1 cellular context compared by ENCODE assay signal in the genomic region with DNA sequence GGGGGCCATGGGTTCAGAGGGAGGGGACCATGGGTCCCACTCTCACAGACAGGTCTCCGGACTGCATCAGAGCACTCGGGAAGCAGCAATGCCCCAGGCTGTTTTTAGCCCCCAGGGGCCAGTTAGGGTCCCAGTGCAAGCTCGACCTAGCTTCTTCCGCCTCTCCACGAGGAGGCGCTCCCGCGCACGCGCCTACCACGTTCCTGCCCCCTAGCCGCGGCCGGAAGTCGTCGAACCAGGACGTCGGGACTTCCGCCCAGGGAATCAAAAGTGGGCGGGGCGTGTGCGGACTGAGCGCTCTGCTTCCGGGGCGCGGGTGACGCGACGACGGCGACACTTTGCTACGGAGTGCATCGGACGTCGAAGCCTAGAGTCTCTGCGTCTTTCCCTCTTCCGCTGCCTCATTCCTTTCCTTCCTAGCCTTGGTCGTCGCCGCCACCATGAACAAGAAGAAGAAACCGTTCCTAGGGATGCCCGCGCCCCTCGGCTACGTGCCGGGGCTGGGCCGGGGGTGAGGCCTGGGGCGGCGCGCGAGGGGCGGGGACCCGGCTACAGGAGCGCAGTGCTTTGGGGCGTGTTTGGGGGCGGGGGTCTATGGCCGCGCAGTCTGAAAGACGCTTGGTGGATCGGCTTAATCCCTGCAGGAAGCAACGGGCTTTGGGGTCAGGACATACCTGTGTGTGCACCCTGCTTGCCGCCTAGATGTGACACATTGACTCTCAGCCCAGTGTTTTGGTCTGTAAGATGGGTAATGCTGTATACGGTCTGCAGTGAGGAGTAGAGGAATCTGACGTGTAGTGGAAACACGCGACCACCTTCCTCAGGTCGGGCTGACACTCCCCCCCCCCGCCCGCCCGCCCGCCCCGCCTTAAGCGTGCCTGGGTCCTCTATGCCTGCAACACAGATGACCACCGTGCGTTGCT.
TF ChIP-seq lines count a peak whose summit lies in the region.

A gene with protein sequence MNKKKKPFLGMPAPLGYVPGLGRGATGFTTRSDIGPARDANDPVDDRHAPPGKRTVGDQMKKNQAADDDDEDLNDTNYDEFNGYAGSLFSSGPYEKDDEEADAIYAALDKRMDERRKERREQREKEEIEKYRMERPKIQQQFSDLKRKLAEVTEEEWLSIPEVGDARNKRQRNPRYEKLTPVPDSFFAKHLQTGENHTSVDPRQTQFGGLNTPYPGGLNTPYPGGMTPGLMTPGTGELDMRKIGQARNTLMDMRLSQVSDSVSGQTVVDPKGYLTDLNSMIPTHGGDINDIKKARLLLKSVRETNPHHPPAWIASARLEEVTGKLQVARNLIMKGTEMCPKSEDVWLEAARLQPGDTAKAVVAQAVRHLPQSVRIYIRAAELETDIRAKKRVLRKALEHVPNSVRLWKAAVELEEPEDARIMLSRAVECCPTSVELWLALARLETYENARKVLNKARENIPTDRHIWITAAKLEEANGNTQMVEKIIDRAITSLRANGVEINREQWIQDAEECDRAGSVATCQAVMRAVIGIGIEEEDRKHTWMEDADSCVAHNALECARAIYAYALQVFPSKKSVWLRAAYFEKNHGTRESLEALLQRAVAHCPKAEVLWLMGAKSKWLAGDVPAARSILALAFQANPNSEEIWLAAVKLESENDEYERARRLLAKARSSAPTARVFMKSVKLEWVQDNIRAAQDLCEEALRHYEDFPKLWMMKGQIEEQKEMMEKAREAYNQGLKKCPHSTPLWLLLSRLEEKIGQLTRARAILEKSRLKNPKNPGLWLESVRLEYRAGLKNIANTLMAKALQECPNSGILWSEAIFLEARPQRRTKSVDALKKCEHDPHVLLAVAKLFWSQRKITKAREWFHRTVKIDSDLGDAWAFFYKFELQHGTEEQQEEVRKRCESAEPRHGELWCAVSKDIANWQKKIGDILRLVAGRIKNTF (plus strand): TSS at position 327 of the 923 bp plus-strand sequence. CDS start 114 bp downstream, at position 441.

TF ChIP-seq in K562, 482 proteins besides CTCF, POLR2A, EP300 and RAD21 (continued from another document and continues in another):
- TF ChIP-seq, protein P1, sequence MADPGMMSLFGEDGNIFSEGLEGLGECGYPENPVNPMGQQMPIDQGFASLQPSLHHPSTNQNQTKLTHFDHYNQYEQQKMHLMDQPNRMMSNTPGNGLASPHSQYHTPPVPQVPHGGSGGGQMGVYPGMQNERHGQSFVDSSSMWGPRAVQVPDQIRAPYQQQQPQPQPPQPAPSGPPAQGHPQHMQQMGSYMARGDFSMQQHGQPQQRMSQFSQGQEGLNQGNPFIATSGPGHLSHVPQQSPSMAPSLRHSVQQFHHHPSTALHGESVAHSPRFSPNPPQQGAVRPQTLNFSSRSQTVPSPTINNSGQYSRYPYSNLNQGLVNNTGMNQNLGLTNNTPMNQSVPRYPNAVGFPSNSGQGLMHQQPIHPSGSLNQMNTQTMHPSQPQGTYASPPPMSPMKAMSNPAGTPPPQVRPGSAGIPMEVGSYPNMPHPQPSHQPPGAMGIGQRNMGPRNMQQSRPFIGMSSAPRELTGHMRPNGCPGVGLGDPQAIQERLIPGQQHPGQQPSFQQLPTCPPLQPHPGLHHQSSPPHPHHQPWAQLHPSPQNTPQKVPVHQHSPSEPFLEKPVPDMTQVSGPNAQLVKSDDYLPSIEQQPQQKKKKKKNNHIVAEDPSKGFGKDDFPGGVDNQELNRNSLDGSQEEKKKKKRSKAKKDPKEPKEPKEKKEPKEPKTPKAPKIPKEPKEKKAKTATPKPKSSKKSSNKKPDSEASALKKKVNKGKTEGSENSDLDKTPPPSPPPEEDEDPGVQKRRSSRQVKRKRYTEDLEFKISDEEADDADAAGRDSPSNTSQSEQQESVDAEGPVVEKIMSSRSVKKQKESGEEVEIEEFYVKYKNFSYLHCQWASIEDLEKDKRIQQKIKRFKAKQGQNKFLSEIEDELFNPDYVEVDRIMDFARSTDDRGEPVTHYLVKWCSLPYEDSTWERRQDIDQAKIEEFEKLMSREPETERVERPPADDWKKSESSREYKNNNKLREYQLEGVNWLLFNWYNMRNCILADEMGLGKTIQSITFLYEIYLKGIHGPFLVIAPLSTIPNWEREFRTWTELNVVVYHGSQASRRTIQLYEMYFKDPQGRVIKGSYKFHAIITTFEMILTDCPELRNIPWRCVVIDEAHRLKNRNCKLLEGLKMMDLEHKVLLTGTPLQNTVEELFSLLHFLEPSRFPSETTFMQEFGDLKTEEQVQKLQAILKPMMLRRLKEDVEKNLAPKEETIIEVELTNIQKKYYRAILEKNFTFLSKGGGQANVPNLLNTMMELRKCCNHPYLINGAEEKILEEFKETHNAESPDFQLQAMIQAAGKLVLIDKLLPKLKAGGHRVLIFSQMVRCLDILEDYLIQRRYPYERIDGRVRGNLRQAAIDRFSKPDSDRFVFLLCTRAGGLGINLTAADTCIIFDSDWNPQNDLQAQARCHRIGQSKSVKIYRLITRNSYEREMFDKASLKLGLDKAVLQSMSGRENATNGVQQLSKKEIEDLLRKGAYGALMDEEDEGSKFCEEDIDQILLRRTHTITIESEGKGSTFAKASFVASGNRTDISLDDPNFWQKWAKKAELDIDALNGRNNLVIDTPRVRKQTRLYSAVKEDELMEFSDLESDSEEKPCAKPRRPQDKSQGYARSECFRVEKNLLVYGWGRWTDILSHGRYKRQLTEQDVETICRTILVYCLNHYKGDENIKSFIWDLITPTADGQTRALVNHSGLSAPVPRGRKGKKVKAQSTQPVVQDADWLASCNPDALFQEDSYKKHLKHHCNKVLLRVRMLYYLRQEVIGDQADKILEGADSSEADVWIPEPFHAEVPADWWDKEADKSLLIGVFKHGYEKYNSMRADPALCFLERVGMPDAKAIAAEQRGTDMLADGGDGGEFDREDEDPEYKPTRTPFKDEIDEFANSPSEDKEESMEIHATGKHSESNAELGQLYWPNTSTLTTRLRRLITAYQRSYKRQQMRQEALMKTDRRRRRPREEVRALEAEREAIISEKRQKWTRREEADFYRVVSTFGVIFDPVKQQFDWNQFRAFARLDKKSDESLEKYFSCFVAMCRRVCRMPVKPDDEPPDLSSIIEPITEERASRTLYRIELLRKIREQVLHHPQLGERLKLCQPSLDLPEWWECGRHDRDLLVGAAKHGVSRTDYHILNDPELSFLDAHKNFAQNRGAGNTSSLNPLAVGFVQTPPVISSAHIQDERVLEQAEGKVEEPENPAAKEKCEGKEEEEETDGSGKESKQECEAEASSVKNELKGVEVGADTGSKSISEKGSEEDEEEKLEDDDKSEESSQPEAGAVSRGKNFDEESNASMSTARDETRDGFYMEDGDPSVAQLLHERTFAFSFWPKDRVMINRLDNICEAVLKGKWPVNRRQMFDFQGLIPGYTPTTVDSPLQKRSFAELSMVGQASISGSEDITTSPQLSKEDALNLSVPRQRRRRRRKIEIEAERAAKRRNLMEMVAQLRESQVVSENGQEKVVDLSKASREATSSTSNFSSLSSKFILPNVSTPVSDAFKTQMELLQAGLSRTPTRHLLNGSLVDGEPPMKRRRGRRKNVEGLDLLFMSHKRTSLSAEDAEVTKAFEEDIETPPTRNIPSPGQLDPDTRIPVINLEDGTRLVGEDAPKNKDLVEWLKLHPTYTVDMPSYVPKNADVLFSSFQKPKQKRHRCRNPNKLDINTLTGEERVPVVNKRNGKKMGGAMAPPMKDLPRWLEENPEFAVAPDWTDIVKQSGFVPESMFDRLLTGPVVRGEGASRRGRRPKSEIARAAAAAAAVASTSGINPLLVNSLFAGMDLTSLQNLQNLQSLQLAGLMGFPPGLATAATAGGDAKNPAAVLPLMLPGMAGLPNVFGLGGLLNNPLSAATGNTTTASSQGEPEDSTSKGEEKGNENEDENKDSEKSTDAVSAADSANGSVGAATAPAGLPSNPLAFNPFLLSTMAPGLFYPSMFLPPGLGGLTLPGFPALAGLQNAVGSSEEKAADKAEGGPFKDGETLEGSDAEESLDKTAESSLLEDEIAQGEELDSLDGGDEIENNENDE (IDR thresholded peaks at IDR 0.05; ENCODE audit: low read depth, low read length) = no peak
- TF ChIP-seq TBL1XR1 (IDR thresholded peaks at IDR 0.05; ENCODE audit: low read length in 2 of 2) (peak in 1 of 2 experiments; percentile 86; a peak in 2 of 4 replicates), ESRRB (CRISPR knock-in tag; IDR thresholded peaks at IDR 0.05; ENCODE audit: borderline replicate concordance) (no peak), ZNF57 (CRISPR knock-in tag; IDR thresholded peaks at IDR 0.05) (no peak), HDAC6 (IDR thresholded peaks at IDR 0.05; ENCODE audit: low read depth, low read length) (no peak), MEIS2 (IDR thresholded peaks at IDR 0.05; ENCODE audit: partially characterized antibody) (no peak), GABPA (tag; conservative IDR thresholded peaks at IDR 0.05; ENCODE audit: low read depth) (peak; percentile 99), YBX1 (IDR thresholded peaks at IDR 0.05) (no peak)
- TF ChIP-seq, protein P2, sequence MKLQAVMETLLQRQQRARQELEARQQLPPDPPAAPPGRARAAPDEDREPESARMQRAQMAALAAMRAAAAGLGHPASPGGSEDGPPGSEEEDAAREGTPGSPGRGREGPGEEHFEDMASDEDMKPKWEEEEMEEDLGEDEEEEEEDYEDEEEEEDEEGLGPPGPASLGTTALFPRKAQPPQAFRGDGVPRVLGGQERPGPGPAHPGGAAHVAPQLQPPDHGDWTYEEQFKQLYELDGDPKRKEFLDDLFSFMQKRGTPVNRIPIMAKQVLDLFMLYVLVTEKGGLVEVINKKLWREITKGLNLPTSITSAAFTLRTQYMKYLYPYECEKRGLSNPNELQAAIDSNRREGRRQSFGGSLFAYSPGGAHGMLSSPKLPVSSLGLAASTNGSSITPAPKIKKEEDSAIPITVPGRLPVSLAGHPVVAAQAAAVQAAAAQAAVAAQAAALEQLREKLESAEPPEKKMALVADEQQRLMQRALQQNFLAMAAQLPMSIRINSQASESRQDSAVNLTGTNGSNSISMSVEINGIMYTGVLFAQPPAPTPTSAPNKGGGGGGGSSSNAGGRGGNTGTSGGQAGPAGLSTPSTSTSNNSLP (IDR thresholded peaks at IDR 0.05; ENCODE audit: borderline replicate concordance, low read depth, low read length) = no peak
- TF ChIP-seq, protein P3, sequence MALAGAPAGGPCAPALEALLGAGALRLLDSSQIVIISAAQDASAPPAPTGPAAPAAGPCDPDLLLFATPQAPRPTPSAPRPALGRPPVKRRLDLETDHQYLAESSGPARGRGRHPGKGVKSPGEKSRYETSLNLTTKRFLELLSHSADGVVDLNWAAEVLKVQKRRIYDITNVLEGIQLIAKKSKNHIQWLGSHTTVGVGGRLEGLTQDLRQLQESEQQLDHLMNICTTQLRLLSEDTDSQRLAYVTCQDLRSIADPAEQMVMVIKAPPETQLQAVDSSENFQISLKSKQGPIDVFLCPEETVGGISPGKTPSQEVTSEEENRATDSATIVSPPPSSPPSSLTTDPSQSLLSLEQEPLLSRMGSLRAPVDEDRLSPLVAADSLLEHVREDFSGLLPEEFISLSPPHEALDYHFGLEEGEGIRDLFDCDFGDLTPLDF (CRISPR knock-in tag; IDR thresholded peaks at IDR 0.05) = peak; percentile 18; the same call in 1 of the 2 replicates
- TF ChIP-seq, protein P4, sequence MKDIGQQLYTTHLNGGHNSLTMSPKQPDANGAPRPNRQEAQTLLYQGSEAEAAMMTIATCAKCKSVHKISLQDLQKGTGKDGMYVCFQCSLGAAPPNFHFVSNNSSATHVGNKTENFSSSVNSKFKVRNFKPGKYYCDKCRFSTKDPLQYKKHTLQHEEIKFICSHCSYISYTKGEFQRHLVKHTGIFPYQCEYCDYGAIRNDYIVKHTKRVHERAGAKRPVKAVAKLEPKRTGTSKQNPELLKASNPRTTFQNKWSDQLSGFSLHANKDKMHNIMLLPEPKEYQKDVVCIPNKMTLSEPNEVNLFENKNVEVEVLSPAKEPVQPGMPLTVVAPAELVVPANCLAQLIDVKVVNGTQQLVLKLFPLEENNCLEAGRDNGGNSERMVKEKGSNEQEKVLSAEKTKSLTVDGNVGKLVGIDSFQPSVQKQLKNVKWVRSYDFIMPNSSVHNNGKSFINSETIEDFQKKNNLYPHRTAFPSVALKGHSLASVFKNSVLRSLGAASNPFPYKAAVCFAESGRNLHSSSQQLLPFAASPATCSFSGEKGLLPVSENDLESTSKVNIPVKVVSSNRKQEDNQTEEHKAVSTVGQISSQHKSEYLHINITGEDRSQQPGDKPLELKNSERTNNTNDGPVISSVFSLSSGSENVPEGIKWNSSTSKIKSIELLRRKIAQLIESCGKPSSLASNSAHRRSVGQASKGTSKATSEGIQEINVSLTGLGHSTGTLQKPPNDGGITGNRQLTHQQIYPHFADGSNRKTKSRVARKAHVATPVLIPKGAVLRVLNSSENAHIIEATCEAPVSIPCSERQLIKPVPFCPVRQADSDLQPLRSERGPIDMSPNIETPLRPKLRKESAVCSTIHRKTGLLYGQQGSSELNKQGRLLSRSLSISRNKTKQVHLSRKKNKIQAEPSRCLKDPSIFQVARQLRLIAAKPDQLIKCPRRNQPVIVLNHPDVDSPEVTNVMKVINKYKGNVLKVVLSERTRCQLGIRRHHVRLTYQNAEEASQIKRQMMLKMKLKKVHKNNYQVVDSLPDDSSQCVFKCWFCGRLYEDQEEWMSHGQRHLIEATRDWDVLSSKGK (CRISPR knock-in tag; IDR thresholded peaks at IDR 0.05) = no peak
- TF ChIP-seq, protein P5, sequence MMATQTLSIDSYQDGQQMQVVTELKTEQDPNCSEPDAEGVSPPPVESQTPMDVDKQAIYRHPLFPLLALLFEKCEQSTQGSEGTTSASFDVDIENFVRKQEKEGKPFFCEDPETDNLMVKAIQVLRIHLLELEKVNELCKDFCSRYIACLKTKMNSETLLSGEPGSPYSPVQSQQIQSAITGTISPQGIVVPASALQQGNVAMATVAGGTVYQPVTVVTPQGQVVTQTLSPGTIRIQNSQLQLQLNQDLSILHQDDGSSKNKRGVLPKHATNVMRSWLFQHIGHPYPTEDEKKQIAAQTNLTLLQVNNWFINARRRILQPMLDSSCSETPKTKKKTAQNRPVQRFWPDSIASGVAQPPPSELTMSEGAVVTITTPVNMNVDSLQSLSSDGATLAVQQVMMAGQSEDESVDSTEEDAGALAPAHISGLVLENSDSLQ (IDR thresholded peaks at IDR 0.05) = peak; percentile 76
- TF ChIP-seq, protein P6, sequence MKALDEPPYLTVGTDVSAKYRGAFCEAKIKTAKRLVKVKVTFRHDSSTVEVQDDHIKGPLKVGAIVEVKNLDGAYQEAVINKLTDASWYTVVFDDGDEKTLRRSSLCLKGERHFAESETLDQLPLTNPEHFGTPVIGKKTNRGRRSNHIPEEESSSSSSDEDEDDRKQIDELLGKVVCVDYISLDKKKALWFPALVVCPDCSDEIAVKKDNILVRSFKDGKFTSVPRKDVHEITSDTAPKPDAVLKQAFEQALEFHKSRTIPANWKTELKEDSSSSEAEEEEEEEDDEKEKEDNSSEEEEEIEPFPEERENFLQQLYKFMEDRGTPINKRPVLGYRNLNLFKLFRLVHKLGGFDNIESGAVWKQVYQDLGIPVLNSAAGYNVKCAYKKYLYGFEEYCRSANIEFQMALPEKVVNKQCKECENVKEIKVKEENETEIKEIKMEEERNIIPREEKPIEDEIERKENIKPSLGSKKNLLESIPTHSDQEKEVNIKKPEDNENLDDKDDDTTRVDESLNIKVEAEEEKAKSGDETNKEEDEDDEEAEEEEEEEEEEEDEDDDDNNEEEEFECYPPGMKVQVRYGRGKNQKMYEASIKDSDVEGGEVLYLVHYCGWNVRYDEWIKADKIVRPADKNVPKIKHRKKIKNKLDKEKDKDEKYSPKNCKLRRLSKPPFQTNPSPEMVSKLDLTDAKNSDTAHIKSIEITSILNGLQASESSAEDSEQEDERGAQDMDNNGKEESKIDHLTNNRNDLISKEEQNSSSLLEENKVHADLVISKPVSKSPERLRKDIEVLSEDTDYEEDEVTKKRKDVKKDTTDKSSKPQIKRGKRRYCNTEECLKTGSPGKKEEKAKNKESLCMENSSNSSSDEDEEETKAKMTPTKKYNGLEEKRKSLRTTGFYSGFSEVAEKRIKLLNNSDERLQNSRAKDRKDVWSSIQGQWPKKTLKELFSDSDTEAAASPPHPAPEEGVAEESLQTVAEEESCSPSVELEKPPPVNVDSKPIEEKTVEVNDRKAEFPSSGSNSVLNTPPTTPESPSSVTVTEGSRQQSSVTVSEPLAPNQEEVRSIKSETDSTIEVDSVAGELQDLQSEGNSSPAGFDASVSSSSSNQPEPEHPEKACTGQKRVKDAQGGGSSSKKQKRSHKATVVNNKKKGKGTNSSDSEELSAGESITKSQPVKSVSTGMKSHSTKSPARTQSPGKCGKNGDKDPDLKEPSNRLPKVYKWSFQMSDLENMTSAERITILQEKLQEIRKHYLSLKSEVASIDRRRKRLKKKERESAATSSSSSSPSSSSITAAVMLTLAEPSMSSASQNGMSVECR (CRISPR knock-in tag; IDR thresholded peaks at IDR 0.05) = peak; percentile 85
